ENCODE assay signal across 8 cellular contexts in the genomic region with DNA sequence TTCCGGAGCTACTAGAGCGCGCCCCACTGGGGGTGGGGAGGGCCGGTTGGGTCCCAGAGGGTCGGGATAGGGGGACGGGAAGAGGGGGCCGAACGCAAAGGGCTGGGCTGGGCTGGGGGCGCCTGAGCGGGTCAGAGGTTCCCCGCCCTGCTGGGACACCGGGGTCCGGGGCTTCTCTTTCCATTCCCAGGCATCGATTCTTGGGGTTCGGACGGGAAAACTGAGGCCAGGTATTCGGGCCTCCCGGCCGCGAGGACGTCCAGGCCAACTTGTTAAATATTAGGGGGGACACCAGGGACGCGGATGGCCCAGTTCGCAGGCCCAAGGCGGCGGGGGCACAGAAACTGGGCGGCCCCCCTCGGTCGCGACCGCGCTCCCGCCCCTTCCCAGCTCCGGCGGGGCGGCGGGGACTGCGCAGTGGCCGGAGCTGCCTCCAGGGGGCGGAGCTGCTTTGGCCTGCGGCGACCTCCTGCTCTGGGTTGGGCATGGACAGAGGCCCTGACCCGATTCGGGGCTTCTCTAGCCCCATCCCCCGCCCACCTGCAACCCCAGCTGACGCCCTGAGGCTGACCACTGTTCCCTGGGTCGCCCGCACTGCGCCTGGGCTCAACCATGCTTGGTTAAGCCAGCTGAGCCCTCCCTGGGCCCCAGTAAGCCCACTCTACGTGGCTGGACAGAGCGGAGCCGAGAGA. TPM values are rescaled to one million over a fixed set of nuclear protein-coding genes. Genes with fewer than 3 reads are reported as not detected.
DNase-seq lines count a peak whose midpoint lies in the region; ATAC-seq and TF ChIP-seq lines count a peak whose summit lies in the region.

No MANE protein-coding gene starts in this region.

- H3K27ac Mint-ChIP-seq in activated T-cell treated with anti-CD3 and anti-CD28 coated beads, Interleukin-2, amount 50 U/mL, for 24 hours = peak overlapping the region; percentile 94
- peak overlapping the region; percentile 80 to 97 (median 92) for H3K27ac Mint-ChIP-seq in naive B cell

- no peak for TF ChIP-seq EP300 in transverse colon (IDR thresholded peaks at IDR 0.05; ENCODE audit: low read depth)

- H4K20me1 ChIP-seq in fibroblast of lung (ENCODE audit: control insufficient read depth, extremely low read depth, insufficient read depth, low read length) = no peaks in the 10 kb centered on the region

- peak overlapping the region; percentile 84 for H3K4me2 ChIP-seq in fibroblast of lung (ENCODE audit: extremely low read depth, insufficient read depth, low read length)

- no peak for TF ChIP-seq POLR2A in transverse colon (IDR thresholded peaks at IDR 0.05)

- H3K36me3 ChIP-seq in fibroblast of lung (ENCODE audit: control insufficient read depth, insufficient read depth, low read length) = no peaks in the 10 kb centered on the region
- no peaks in the 10 kb centered on the region for H3K36me3 ChIP-seq in transverse colon

- no peak overlapping the region for H2AFZ ChIP-seq in fibroblast of lung (ENCODE audit: low read length)

- H3K27me3 ChIP-seq in fibroblast of lung (ENCODE audit: control insufficient read depth, insufficient read depth, low read length) (no peaks in the 10 kb centered on the region), transverse colon (no peaks in the 10 kb centered on the region)

- CTCF ChIA-PET in HEK293T (lab: Yijun Ruan, JAX) = interaction anchor here (1.4 kb wide), 1 partner anchor 27 kb away, joined by 4 read pairs; no protein-coding TSS in a partner anchor

- POLR2A ChIA-PET in HEK293T (lab: Yijun Ruan, JAX) = interaction anchor here (1.4 to 1.6 kb wide), 3 partner anchors 11 to 32 kb away, joined by 6 to 17 read pairs (median 7); no protein-coding TSS in a partner anchor

- DNase-seq in HEK293T (ENCODE audit: extremely low spot score) = peak; percentile 65
- DNase-seq in NCI-H2196 treated with DMSO at 0.1 percent for 48 hours (lab: John Stamatoyannopoulos, UW; ENCODE audit: unreplicated experiment) = peak; percentile 62
- peak; percentile 83 for DNase-seq in activated T-cell treated with anti-CD3 and anti-CD28 coated beads, Interleukin-2, amount 50 U/mL, for 24 hours
- DNase-seq in fibroblast of lung (ENCODE audit: low read depth in 2 of 2) = peak; percentile 36 to 48
- DNase-seq in naive B cell = peak; percentile 70
- peak; percentile 83 for DNase-seq in transverse colon
- no peak for DNase-seq in NCI-H187 (lab: John Stamatoyannopoulos, UW)

- in situ Hi-C loops in transverse colon (cut with MboI; ENCODE audit: low pct_ligation_motif_present in 1 of 4, low pct_unique_long_range_greater_than_20kb in 1 of 4, low sequenced_read_pairs in 3 of 4) = no loop called here

- no peaks in the 10 kb centered on the region for H3K27me3 Mint-ChIP-seq in activated T-cell treated with anti-CD3 and anti-CD28 coated beads, Interleukin-2, amount 50 U/mL, for 24 hours
- no peaks in the 10 kb centered on the region for H3K27me3 Mint-ChIP-seq in naive B cell

- TF ChIP-seq CTCF in fibroblast of lung (conservative IDR thresholded peaks at IDR 0.05 in 1 of 2, IDR thresholded peaks at IDR 0.05 in 1 of 2; ENCODE audit: low read depth in 1 of 2, low read length in 2 of 2) (peak; percentile 50), transverse colon (IDR thresholded peaks at IDR 0.05) (peak; percentile 77 to 88 (median 78))

- WGBS in transverse colon (ENCODE audit: low coverage in 1 of 2), 2 donors = 8% methylated on average over 40 of the region's 52 CpGs; no CpG with 5 or more reads in 1 of the 2 donors

- H3K9me3 Mint-ChIP-seq in activated T-cell treated with anti-CD3 and anti-CD28 coated beads, Interleukin-2, amount 50 U/mL, for 24 hours = no peaks in the 10 kb centered on the region
- no peaks in the 10 kb centered on the region for H3K9me3 Mint-ChIP-seq in naive B cell

- peaks cover 32% of the 10 kb centered on the region for H3K79me2 ChIP-seq in fibroblast of lung (ENCODE audit: control insufficient read depth, insufficient read depth, low read length)

- peaks cover 40% of the 10 kb centered on the region for H3K36me3 Mint-ChIP-seq in activated T-cell treated with anti-CD3 and anti-CD28 coated beads, Interleukin-2, amount 50 U/mL, for 24 hours (ENCODE audit: low read depth)
- no peaks in the 10 kb centered on the region for H3K36me3 Mint-ChIP-seq in naive B cell

- peak overlapping the region; percentile 80 for H3K4me3 Mint-ChIP-seq in activated T-cell treated with anti-CD3 and anti-CD28 coated beads, Interleukin-2, amount 50 U/mL, for 24 hours
- peak overlapping the region; percentile 77 to 92 (median 83) for H3K4me3 Mint-ChIP-seq in naive B cell

- H3K9ac ChIP-seq in fibroblast of lung (ENCODE audit: insufficient read depth, low read length) = peak overlapping the region; percentile 81

- intact Hi-C loops in transverse colon (cut with DNase I; ENCODE audit: low total_unique reads) = no loop called here

- H3K4me3 ChIP-seq in GM08714 (ENCODE audit: low read length) (peak overlapping the region; percentile 84), fibroblast of lung (replicated peaks in 1 of 4; ENCODE audit: control extremely low read depth in 1 of 4, insufficient read depth in 1 of 4, low read depth in 3 of 4, low read length in 4 of 4) (peak overlapping the region; percentile 59 to 73 (median 66)), transverse colon (peak overlapping the region; percentile 45 to 81 (median 74))

- H3K9me3 ChIP-seq in fibroblast of lung (ENCODE audit: control insufficient read depth, insufficient read depth, low read depth, low read length) (no peaks in the 10 kb centered on the region), transverse colon (no peaks in the 10 kb centered on the region)

- peak; percentile 24 to 27 for ATAC-seq in naive B cell (ENCODE audit: low read depth in 2 of 2)

- H3K4me1 Mint-ChIP-seq in activated T-cell treated with anti-CD3 and anti-CD28 coated beads, Interleukin-2, amount 50 U/mL, for 24 hours (ENCODE audit: low read depth) = peaks cover 44% of the 10 kb centered on the region
- peaks cover 13 to 39% (median 21%) of the 10 kb centered on the region in 3 donors for H3K4me1 Mint-ChIP-seq in naive B cell

- H3K27ac ChIP-seq in fibroblast of lung (ENCODE audit: insufficient read depth, low read length) = peak overlapping the region; percentile 91
- peak overlapping the region; percentile 88 to 96 (median 94) for H3K27ac ChIP-seq in transverse colon

- H3K4me1 ChIP-seq in fibroblast of lung (ENCODE audit: control insufficient read depth, extremely low read depth, insufficient read depth, low read length) = peaks cover 20% of the 10 kb centered on the region
- peaks cover 27 to 42% (median 34%) of the 10 kb centered on the region in 4 donors for H3K4me1 ChIP-seq in transverse colon

TF ChIP-seq in HEK293T, 16 proteins besides CTCF, POLR2A, EP300 and RAD21 (continues in another document):
- TF ChIP-seq LEF1 (IDR thresholded peaks at IDR 0.05; ENCODE audit: borderline replicate concordance) (peak; percentile 65; the same call in 1 of the 2 replicates), FOXK2 (IDR thresholded peaks at IDR 0.05) (no peak), NFRKB (IDR thresholded peaks at IDR 0.05) (no peak), SP1 (IDR thresholded peaks at IDR 0.05) (no peak), PKNOX1 (IDR thresholded peaks at IDR 0.05) (no peak), BHLHE40 (IDR thresholded peaks at IDR 0.05; ENCODE audit: borderline replicate concordance) (no peak), FOXM1 (IDR thresholded peaks at IDR 0.05; ENCODE audit: borderline replicate concordance) (peak; percentile 29; the same call in 1 of the 2 replicates), ZNF384 (IDR thresholded peaks at IDR 0.05) (no peak), FOXA1 (IDR thresholded peaks at IDR 0.05) (no peak), ARNT (IDR thresholded peaks at IDR 0.05) (no peak)

RNA-seq across cellular contexts. Expression of gene KLF16, which starts 1.2 kb away (rescaled TPM):
- total RNA-seq in fibroblast of lung = 3.9 and 6.9 TPM in 2 replicates
- 4.2 and 5.0 TPM in 2 replicates for polyA plus RNA-seq in fibroblast of lung
- 12.9 and 21.2 TPM in 2 replicates for polyA plus RNA-seq in fibroblast of lung (2012)
- 5.8 and 6.4 TPM in 2 replicates for polyA minus RNA-seq in fibroblast of lung (ENCODE audit: low replicate concordance)
- 1 to 10 TPM in 1 of 6 donors, under 1 TPM in 5; 0.43 to 1.4 (median 0.70) TPM for polyA plus RNA-seq in naive B cell (ENCODE audit: low read depth in 6 of 6)
- 10 to 100 TPM in 3 of 4 donors, 1 to 10 TPM in 1; 9.0 to 18.3 (median 11.6) TPM for total RNA-seq in transverse colon

RNA-seq across cellular contexts. Expression of gene REXO1, which starts 16.3 kb away (rescaled TPM):
- total RNA-seq in fibroblast of lung (4.1 and 6.8 TPM in 2 replicates), transverse colon (10 to 100 TPM; 36.0 to 95.0 (median 56.3) TPM)
- polyA plus RNA-seq in fibroblast of lung (6.1 and 12.0 TPM in 2 replicates), naive B cell (ENCODE audit: low read depth in 6 of 6) (10 to 100 TPM in 1 of 6 donors, 1 to 10 TPM in 4, under 1 TPM in 1; 0.96 to 18.1 (median 5.2) TPM)
- polyA plus RNA-seq in fibroblast of lung (2012) = 12.0 and 20.9 TPM in 2 replicates
- 39.0 and 40.1 TPM in 2 replicates for polyA minus RNA-seq in fibroblast of lung (ENCODE audit: low replicate concordance)

RNA-seq across cellular contexts. Expression of gene ABHD17A, which starts 20.7 kb away (rescaled TPM):
- total RNA-seq in fibroblast of lung (59.1 and 74.5 TPM in 2 replicates), transverse colon (100 to 1,000 TPM in 3 of 4 donors, 10 to 100 TPM in 1; 90.0 to 179 (median 140) TPM)
- polyA plus RNA-seq in fibroblast of lung (23.0 and 25.8 TPM in 2 replicates), naive B cell (ENCODE audit: low read depth in 6 of 6) (100 to 1,000 TPM in 1 of 6 donors, 10 to 100 TPM in 5; 59.4 to 113 (median 78.2) TPM)
- polyA plus RNA-seq in fibroblast of lung (2012) = 38.3 and 53.8 TPM in 2 replicates
- 18.9 and 29.3 TPM in 2 replicates for polyA minus RNA-seq in fibroblast of lung (ENCODE audit: low replicate concordance)

RNA-seq across cellular contexts. Expression of gene ADAT3, which starts 40.6 kb away (rescaled TPM):
- 1.5 and 1.7 TPM in 2 replicates for total RNA-seq in fibroblast of lung
- 0.42 and 0.61 TPM in 2 replicates for polyA plus RNA-seq in fibroblast of lung
- polyA plus RNA-seq in fibroblast of lung (2012) = 1.6 and 3.8 TPM in 2 replicates
- polyA minus RNA-seq in fibroblast of lung (ENCODE audit: low replicate concordance) = 0.33 and 1.5 TPM in 2 replicates
- polyA plus RNA-seq in naive B cell (ENCODE audit: low read depth in 6 of 6) = 1 to 10 TPM; 1.9 to 6.1 (median 3.6) TPM
- total RNA-seq in transverse colon = 10 to 100 TPM; 18.7 to 73.2 (median 30.3) TPM

RNA-seq across cellular contexts. Expression of gene SCAMP4, which starts 40.6 kb away (rescaled TPM):
- 22.1 and 29.7 TPM in 2 replicates for total RNA-seq in fibroblast of lung
- 16.9 and 21.2 TPM in 2 replicates for polyA plus RNA-seq in fibroblast of lung
- 45.1 and 47.0 TPM in 2 replicates for polyA plus RNA-seq in fibroblast of lung (2012)
- 50.1 and 59.3 TPM in 2 replicates for polyA minus RNA-seq in fibroblast of lung (ENCODE audit: low replicate concordance)
- 10 to 100 TPM; 18.9 to 35.1 (median 25.6) TPM for polyA plus RNA-seq in naive B cell (ENCODE audit: low read depth in 6 of 6)
- total RNA-seq in transverse colon = 100 to 1,000 TPM in 1 of 4 donors, 10 to 100 TPM in 3; 25.1 to 119 (median 86.6) TPM

Comparison
In these comparisons a context has a peak if more than half of its experiments do, and no peak if none do; other contexts are left out.
1. DNase-seq: peak in HEK293T (single experiment), NCI-H2196 treated with DMSO at 0.1 percent for 48 hours (single experiment), activated T-cell treated with anti-CD3 and anti-CD28 coated beads, Interleukin-2, amount 50 U/mL, for 24 hours (single experiment), fibroblast of lung (2 of 2), naive B cell (single experiment) and transverse colon (single experiment); none in NCI-H187 (0 of 2).
2. Peak in every context shown above with its lines, with median percentiles within 50 percentile points of each other: H3K4me3 ChIP-seq.